10 cellular contexts compared by ENCODE assay signal in genomic region chr2:224412064-224412921, GRCh38. TPM values are rescaled to one million over a fixed set of nuclear protein-coding genes. Genes with fewer than 3 reads are reported as not detected.
DNase-seq lines count a peak whose midpoint lies in the region; ATAC-seq and TF ChIP-seq lines count a peak whose summit lies in the region.
"Had no signal": no experiment of that assay in that cellular context is flagged by ENCODE, and none has a peak within 500 bp of the region (broad histone marks: within the 10 kb centered on the region; RNA-seq: fewer than 3 reads in every experiment).

No MANE protein-coding gene starts in this region.

- peak overlapping the region; percentile 34 for H3K4me3 ChIP-seq in fibroblast of villous mesenchyme (ENCODE audit: low read depth, low read length)

- ATAC-seq in HG02870 (IDR thresholded peaks at IDR 0.05; ENCODE audit: unreplicated experiment) = no peak
- ATAC-seq: activated CD8-positive, alpha-beta memory T cell treated with anti-CD3 and anti-CD28 coated beads, Interleukin-2, amount 10 ng/mL, durations not matched to agents 7 days and 5 days had no signal

- DNase-seq in EH (ENCODE audit: low read depth) = peak; percentile 79
- peak; percentile 6 for DNase-seq in SK-N-DZ (ENCODE audit: low spot score)
- peak; percentile 86 for DNase-seq in fibroblast of villous mesenchyme (ENCODE audit: low read depth)
- peak; percentile 82 for DNase-seq in renal cortical epithelial cell (ENCODE audit: low read depth)
- no peak for DNase-seq in ecto neural progenitor cell (ENCODE audit: low spot score)
- DNase-seq in NCI-H1417 (lab: John Stamatoyannopoulos, UW) = no peak
- no peak for DNase-seq in COR-L47 (lab: John Stamatoyannopoulos, UW)
- DNase-seq: activated CD8-positive, alpha-beta memory T cell treated with anti-CD3 and anti-CD28 coated beads, Interleukin-2, amount 10 ng/mL, durations not matched to agents 7 days and 5 days; NCI-H2029 treated with DMSO at 0.1 percent for 48 hours had no signal

- no peak for TF ChIP-seq CTCF in fibroblast of villous mesenchyme (IDR thresholded peaks at IDR 0.05; ENCODE audit: insufficient read depth, low read depth, low read length)

RNA-seq across cellular contexts. Expression of gene FAM124B, which starts 10.4 kb away (rescaled TPM):
- 0.15 and 0.27 TPM in 2 replicates for polyA plus RNA-seq in SK-N-DZ (2014; cell fraction: cytosol; rRNA removed)
- 0.25 TPM in 1 of 2 replicates, not detected in the other for polyA plus RNA-seq in SK-N-DZ (2014; cell fraction: nucleus; rRNA removed)
- total RNA-seq in fibroblast of villous mesenchyme (under 0.01 and 0.32 TPM in 2 replicates), renal cortical epithelial cell (0.25 and 0.35 TPM in 2 replicates)

Comparison
In these comparisons a context has a peak if more than half of its experiments do, and no peak if none do; other contexts are left out.
1. DNase-seq: peak in EH (single experiment), SK-N-DZ (single experiment), fibroblast of villous mesenchyme (single experiment) and renal cortical epithelial cell (single experiment); none in ecto neural progenitor cell (single experiment), NCI-H1417 (0 of 3) and COR-L47 (single experiment).